In the genomic region with DNA sequence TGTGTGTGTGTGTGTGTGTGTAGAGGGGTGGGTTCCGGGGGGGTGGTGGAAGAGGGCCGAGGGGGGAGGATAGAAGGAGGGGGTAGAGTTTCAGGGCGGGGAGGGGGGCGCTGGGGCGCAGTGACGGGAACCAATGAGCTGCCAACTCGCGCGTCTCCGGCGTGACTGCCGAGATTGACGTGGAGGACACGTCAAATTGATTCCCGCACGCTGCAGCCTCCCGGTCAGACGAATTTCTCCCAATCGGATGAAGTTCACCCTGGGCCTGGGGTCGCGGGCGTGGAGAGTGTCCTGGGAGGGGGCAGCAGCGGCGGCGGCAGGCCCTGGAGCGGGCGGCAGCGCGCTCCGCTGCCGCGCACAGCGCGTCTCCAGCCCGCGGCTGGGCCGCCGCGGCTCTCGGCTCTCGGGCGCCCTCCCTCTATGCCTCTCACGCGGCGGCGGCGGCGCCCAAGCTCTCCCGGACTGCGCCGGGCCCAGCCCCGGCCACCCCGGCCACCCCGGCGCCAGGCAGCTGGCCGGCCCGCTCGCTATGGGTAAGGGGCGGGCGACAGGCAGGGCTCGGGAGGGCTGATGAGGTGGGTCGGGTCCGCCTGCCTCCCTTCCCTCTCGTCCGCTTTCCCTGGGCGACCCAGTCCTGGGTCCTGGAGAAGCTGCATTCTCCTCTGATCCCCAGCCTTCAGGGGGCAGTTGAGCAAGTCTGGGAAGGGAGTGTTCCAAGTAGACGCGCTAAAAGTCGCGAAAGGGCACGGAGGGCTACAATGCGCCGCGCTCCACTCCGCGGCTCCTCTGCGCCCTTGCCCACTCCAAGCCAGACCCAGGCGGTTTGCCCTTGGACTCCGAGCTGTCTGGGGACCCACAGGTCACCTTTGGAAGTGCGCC, we compare ENCODE assay signal across 14 cellular contexts. TPM values are rescaled to one million over a fixed set of nuclear protein-coding genes. Genes with fewer than 3 reads are reported as not detected.
DNase-seq lines count a peak whose midpoint lies in the region; ATAC-seq and TF ChIP-seq lines count a peak whose summit lies in the region.
"Had no signal": no experiment of that assay in that cellular context is flagged by ENCODE, and none has a peak within 500 bp of the region (broad histone marks: within the 10 kb centered on the region; RNA-seq: fewer than 3 reads in every experiment).

A gene (plus strand): TSS at position 199 of the 879 bp plus-strand sequence. CDS start 49 bp downstream, at position 248.

- intact Hi-C loops in activated CD4-positive, alpha-beta T cell treated with anti-CD3 and anti-CD28 coated beads for 36 hours (cut with DNase I, micrococcal nuclease) = loop anchor here (2.0 to 10.0 kb wide), 4 partner anchors 183 to 1339 kb away; a partner anchor contains a TSS
- intact Hi-C loops in spleen (cut with DNase I; ENCODE audit: low total_unique reads) = no loop called here

- H3K36me3 ChIP-seq in NT2/D1 (ENCODE audit: insufficient read depth, insufficient read length, low read length) (no peaks in the 10 kb centered on the region), spleen (no peaks in the 10 kb centered on the region), brain microvascular endothelial cell (replicated peaks) (no peaks in the 10 kb centered on the region)

- H3K27ac ChIP-seq in spleen (no peak within 1 kb of the TSS), brain microvascular endothelial cell (no peak within 1 kb of the TSS)

- DNase-seq in activated CD4-positive, alpha-beta T cell treated with anti-CD3 and anti-CD28 coated beads for 36 hours = peak; percentile 8
- no peak for DNase-seq in activated CD4-positive, alpha-beta T cell treated with anti-CD3 and anti-CD28 coated beads, Interleukin-2, amount 50 U/mL, for 48 hours
- DNase-seq in NT2/D1 (ENCODE audit: low read depth, low spot score) (no peak), iris pigment epithelial cell (ENCODE audit: low read depth) (peak; percentile 16), spleen (peak; percentile 59), brain microvascular endothelial cell (no peak)
- DNase-seq in naive thymus-derived CD8-positive, alpha-beta T cell = no peak
- DNase-seq: activated T-cell treated with anti-CD3 and anti-CD28 coated beads, Interleukin-2, amount 50 U/mL, for 1 hour; T-helper 9 cell had no signal

- CTCF ChIA-PET in activated CD4-positive, alpha-beta T cell treated with anti-CD3 and anti-CD28 coated beads for 36 hours (lab: Charles Lee) = interaction anchor here (1.0 kb wide), 1 partner anchor 14 kb away, joined by 3 read pairs; no protein-coding TSS in a partner anchor

- H3K4me1 Mint-ChIP-seq in activated CD4-positive, alpha-beta T cell treated with anti-CD3 and anti-CD28 coated beads for 36 hours = no peaks in the 10 kb centered on the region
- H3K4me1 Mint-ChIP-seq in naive thymus-derived CD8-positive, alpha-beta T cell = peaks cover 3 to 8% (median 7%) of the 10 kb centered on the region in 4 donors

- H3K4me3 ChIP-seq in NT2/D1 (ENCODE audit: insufficient read length, low read depth) (peak within 1 kb of the TSS; percentile 48), spleen (peak within 1 kb of the TSS in 1 of 8 donors; percentile 32), brain microvascular endothelial cell (ENCODE audit: low read depth, low read length) (no peak within 1 kb of the TSS)

- in situ Hi-C loops in brain microvascular endothelial cell (cut with HindIII; ENCODE audit: low pct_ligation_motif_present, low sequenced_read_pairs) = no loop called here

- TF ChIP-seq CTCF in spleen (IDR thresholded peaks at IDR 0.05 in 8 of 11, conservative IDR thresholded peaks at IDR 0.05 in 3 of 11) (no peak), brain microvascular endothelial cell (IDR thresholded peaks at IDR 0.05; ENCODE audit: low read depth, low read length, missing control alignments) (no peak)

- TF ChIP-seq POLR2A in spleen (IDR thresholded peaks at IDR 0.05) = no peak

- WGBS in spleen, 5 donors = 4 to 7% (median 6%) methylated on average over 40 to 80 of the region's 80 CpGs

- H3K27me3 Mint-ChIP-seq in activated CD4-positive, alpha-beta T cell treated with anti-CD3 and anti-CD28 coated beads for 36 hours = peaks cover 75% of the 10 kb centered on the region
- peaks cover 28 to 88% (median 73%) of the 10 kb centered on the region in 5 donors for H3K27me3 Mint-ChIP-seq in naive thymus-derived CD8-positive, alpha-beta T cell

- H3K4me1 ChIP-seq in NT2/D1 (ENCODE audit: insufficient read depth, insufficient read length) (peaks cover 8% of the 10 kb centered on the region), spleen (peaks cover 0 to 22% (median 8%) of the 10 kb centered on the region in 6 donors)

- peak within 1 kb of the TSS; percentile 54 for H3K9ac ChIP-seq in NT2/D1 (ENCODE audit: insufficient read length, low read depth)

- no peak for ATAC-seq in activated CD4-positive, alpha-beta T cell treated with anti-CD3 and anti-CD28 coated beads for 36 hours
- no peak for ATAC-seq in naive thymus-derived CD8-positive, alpha-beta T cell
- ATAC-seq in GM18907 (IDR thresholded peaks at IDR 0.05; ENCODE audit: unreplicated experiment) = no peak

- H3K9me3 Mint-ChIP-seq in activated CD4-positive, alpha-beta T cell treated with anti-CD3 and anti-CD28 coated beads for 36 hours (ENCODE audit: low read depth) = no peaks in the 10 kb centered on the region
- H3K9me3 Mint-ChIP-seq in naive thymus-derived CD8-positive, alpha-beta T cell = peaks cover 0 to 8% (median 0%) of the 10 kb centered on the region in 9 donors

- no peak within 1 kb of the TSS for H3K27ac Mint-ChIP-seq in activated CD4-positive, alpha-beta T cell treated with anti-CD3 and anti-CD28 coated beads for 36 hours
- no peak within 1 kb of the TSS for H3K27ac Mint-ChIP-seq in naive thymus-derived CD8-positive, alpha-beta T cell

- no peak within 1 kb of the TSS for H3K4me3 Mint-ChIP-seq in activated CD4-positive, alpha-beta T cell treated with anti-CD3 and anti-CD28 coated beads for 36 hours
- peak within 1 kb of the TSS in 2 of 10 donors; percentile 14 to 18 for H3K4me3 Mint-ChIP-seq in naive thymus-derived CD8-positive, alpha-beta T cell

- POLR2A ChIA-PET in activated CD4-positive, alpha-beta T cell treated with anti-CD3 and anti-CD28 coated beads for 36 hours (lab: Charles Lee) = no interaction called here
- POLR2A ChIA-PET in naive thymus-derived CD8-positive, alpha-beta T cell (lab: Charles Lee) = no interaction called here

- H3K27me3 ChIP-seq in NT2/D1 (ENCODE audit: insufficient read depth, insufficient read length) = peaks cover 93% of the 10 kb centered on the region
- peaks cover 8 to 100% (median 90%) of the 10 kb centered on the region in 7 donors for H3K27me3 ChIP-seq in spleen (replicated peaks in 1 of 7)
- H3K27me3 ChIP-seq in brain microvascular endothelial cell (replicated peaks) = peaks cover 84% of the 10 kb centered on the region

- H3K9me3 ChIP-seq in NT2/D1 (ENCODE audit: insufficient read depth, low read length) (no peaks in the 10 kb centered on the region; the same call in 1 of the 2 replicates), spleen (no peaks in the 10 kb centered on the region)

- H3K36me3 Mint-ChIP-seq in activated CD4-positive, alpha-beta T cell treated with anti-CD3 and anti-CD28 coated beads for 36 hours (ENCODE audit: low read depth) = no peaks in the 10 kb centered on the region
- peaks cover 0 to 5% (median 0%) of the 10 kb centered on the region in 3 donors for H3K36me3 Mint-ChIP-seq in naive thymus-derived CD8-positive, alpha-beta T cell

RNA-seq across cellular contexts. Expression of the gene that starts here (rescaled TPM):
- not detected for total RNA-seq in activated CD4-positive, alpha-beta T cell treated with anti-CD3 and anti-CD28 coated beads for 36 hours
- not detected for total RNA-seq in spleen
- polyA plus RNA-seq in spleen = not detected
- not detected for total RNA-seq in naive thymus-derived CD8-positive, alpha-beta T cell
- polyA plus RNA-seq in naive thymus-derived CD8-positive, alpha-beta T cell = not detected
- total RNA-seq: bronchial epithelial cell, fibroblast of lung, H4, kidney epithelial cell had no signal
- polyA plus RNA-seq: fibroblast of lung had no signal

Comparison
In these comparisons a context has a peak if more than half of its experiments do, and no peak if none do; other contexts are left out.
1. Peak in DNase-seq in activated CD4-positive, alpha-beta T cell treated with anti-CD3 and anti-CD28 coated beads for 36 hours; RNA of the gene not detected or under 1 TPM.
2. Peak in DNase-seq in spleen; RNA of the gene not detected or under 1 TPM.